18 cellular contexts compared by ENCODE assay signal in the genomic region with DNA sequence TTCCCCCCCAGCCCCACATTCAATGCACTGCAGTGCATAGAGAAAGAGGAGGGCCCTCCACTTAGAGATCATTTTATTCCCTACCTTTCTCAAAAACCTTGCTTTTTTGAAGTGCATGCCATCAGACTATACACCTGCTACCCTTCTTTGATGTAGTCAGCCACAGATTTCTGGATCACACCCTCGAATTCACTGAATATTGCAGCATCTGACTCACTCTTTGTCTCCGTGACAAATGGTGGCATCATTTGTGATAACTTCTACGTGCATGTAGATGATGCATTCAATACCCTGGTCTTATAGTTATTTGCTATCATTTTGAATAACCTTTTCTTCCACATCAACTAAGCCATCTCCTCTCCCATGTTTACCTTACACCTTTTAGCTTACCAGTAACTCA.
"Had no signal": no experiment of that assay in that cellular context is flagged by ENCODE, and none has a peak within 500 bp of the region (broad histone marks: within the 10 kb centered on the region; RNA-seq: fewer than 3 reads in every experiment).

No MANE protein-coding gene starts in this region.

- H3K27ac Mint-ChIP-seq: endodermal cell, nephron progenitor cell had no signal

- H3K4me3 Mint-ChIP-seq: endodermal cell; naive thymus-derived CD8-positive, alpha-beta T cell; nephron progenitor cell had no signal

- ATAC-seq: esophagus mucosa; gastrocnemius medialis; left ventricle myocardium superior; lower lobe of right lung; naive thymus-derived CD8-positive, alpha-beta T cell; sciatic nerve had no signal

- DNase-seq: effector CD8-positive, alpha-beta T cell; endodermal cell; foreskin fibroblast; gastrocnemius medialis; left ventricle myocardium superior; lower lobe of right lung; naive thymus-derived CD8-positive, alpha-beta T cell; nephron progenitor cell; stimulated activated CD4-positive, alpha-beta T cell treated with anti-CD3 and anti-CD28 coated beads, Interleukin-12 subunit alpha, Interleukin-12 subunit beta, amount 100 ng/mL, for 4 hours; stimulated activated CD4-positive, alpha-beta T cell treated with anti-CD3 and anti-CD28 coated beads, Interleukin-1b, Interleukin-23, amount 100 ng/mL, for 48 hours; stimulated activated CD4-positive, alpha-beta T cell treated with anti-CD3 and anti-CD28 coated beads, Interleukin-4, amount 100 ng/mL, for 1 hour; stimulated activated CD8-positive, alpha-beta memory T cell treated with anti-CD3 and anti-CD28 coated beads, Interleukin-4, amount 100 ng/mL, for 48 hours; stimulated activated naive CD4-positive, alpha-beta T cell treated with Interleukin-2 at 50 U/mL for 16 hours; stomach; thyroid gland; trophoblast cell had no signal

- H3K9me3 Mint-ChIP-seq: endodermal cell; naive thymus-derived CD8-positive, alpha-beta T cell; nephron progenitor cell had no signal

- H3K4me1 Mint-ChIP-seq: endodermal cell; naive thymus-derived CD8-positive, alpha-beta T cell; nephron progenitor cell had no signal
